Comparison of ENCODE assay signal across 17 cellular contexts in the genomic region with DNA sequence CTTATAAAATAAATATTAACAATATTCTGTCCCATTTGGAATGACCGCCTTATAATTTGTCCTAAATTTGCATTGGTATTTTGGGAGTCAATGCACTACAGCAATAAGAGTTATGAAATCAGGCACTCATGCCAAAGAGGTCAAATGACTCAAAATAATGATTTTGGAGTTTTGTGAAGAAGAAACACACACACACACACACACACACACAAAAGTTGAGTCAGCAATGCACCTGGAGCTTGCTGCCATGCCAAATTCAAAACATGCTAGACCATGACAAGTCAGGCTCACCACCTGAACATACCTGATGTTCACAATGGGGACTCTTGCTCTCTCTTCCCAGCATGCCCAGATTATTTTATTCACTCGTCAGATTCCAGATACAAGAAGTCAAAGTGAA.
"Had no signal": no experiment of that assay in that cellular context is flagged by ENCODE, and none has a peak within 500 bp of the region (broad histone marks: within the 10 kb centered on the region; RNA-seq: fewer than 3 reads in every experiment).

No MANE protein-coding gene starts in this region.

- H3K4me3 ChIP-seq: coronary artery, esophagus squamous epithelium, sigmoid colon, SK-N-MC, thoracic aorta had no signal

- H3K36me3 Mint-ChIP-seq: T-cell had no signal

- ATAC-seq: activated CD4-positive, CD25-positive, alpha-beta regulatory T cell treated with anti-CD3 and anti-CD28 coated beads, Interleukin-2, amount 50 U/mL, for 24 hours; activated naive CD8-positive, alpha-beta T cell treated with anti-CD3 and anti-CD28 coated beads, Interleukin-2, amount 50 U/mL, for 24 hours; T-cell had no signal

- H3K27ac Mint-ChIP-seq: activated naive CD8-positive, alpha-beta T cell treated with anti-CD3 and anti-CD28 coated beads, Interleukin-2, amount 50 U/mL, for 24 hours; nephron; progenitor cell of endocrine pancreas; T-cell had no signal

- DNase-seq: activated naive CD4-positive, alpha-beta T cell; activated naive CD8-positive, alpha-beta T cell treated with anti-CD3 and anti-CD28 coated beads, Interleukin-2, amount 50 U/mL, for 24 hours; activated T-cell treated with anti-CD3 and anti-CD28 coated beads for 4 hours; caudate nucleus; esophagus squamous epithelium; islet precursor cell; nucleus accumbens; sigmoid colon; stimulated activated CD4-positive, alpha-beta T cell treated with anti-CD3 and anti-CD28 coated beads, Interleukin-1b, Interleukin-23, amount 100 ng/mL, for 48 hours; T-cell; T1000 had no signal

- H3K4me1 Mint-ChIP-seq: activated naive CD8-positive, alpha-beta T cell treated with anti-CD3 and anti-CD28 coated beads, Interleukin-2, amount 50 U/mL, for 24 hours; T-cell had no signal

- H3K27ac ChIP-seq: coronary artery, esophagus squamous epithelium, sigmoid colon, SK-N-MC, thoracic aorta had no signal

- H3K4me3 Mint-ChIP-seq: activated naive CD8-positive, alpha-beta T cell treated with anti-CD3 and anti-CD28 coated beads, Interleukin-2, amount 50 U/mL, for 24 hours; nephron; T-cell had no signal

- H3K27me3 ChIP-seq: sigmoid colon had no signal

- H3K9me3 ChIP-seq: esophagus squamous epithelium, sigmoid colon, thoracic aorta had no signal

- H3K27me3 Mint-ChIP-seq: progenitor cell of endocrine pancreas had no signal

- H3K36me3 ChIP-seq: esophagus squamous epithelium, sigmoid colon, thoracic aorta had no signal

- H3K9me3 Mint-ChIP-seq: activated naive CD8-positive, alpha-beta T cell treated with anti-CD3 and anti-CD28 coated beads, Interleukin-2, amount 50 U/mL, for 24 hours; nephron; T-cell had no signal
